ENCODE assay signal across 8 cellular contexts in the genomic region with DNA sequence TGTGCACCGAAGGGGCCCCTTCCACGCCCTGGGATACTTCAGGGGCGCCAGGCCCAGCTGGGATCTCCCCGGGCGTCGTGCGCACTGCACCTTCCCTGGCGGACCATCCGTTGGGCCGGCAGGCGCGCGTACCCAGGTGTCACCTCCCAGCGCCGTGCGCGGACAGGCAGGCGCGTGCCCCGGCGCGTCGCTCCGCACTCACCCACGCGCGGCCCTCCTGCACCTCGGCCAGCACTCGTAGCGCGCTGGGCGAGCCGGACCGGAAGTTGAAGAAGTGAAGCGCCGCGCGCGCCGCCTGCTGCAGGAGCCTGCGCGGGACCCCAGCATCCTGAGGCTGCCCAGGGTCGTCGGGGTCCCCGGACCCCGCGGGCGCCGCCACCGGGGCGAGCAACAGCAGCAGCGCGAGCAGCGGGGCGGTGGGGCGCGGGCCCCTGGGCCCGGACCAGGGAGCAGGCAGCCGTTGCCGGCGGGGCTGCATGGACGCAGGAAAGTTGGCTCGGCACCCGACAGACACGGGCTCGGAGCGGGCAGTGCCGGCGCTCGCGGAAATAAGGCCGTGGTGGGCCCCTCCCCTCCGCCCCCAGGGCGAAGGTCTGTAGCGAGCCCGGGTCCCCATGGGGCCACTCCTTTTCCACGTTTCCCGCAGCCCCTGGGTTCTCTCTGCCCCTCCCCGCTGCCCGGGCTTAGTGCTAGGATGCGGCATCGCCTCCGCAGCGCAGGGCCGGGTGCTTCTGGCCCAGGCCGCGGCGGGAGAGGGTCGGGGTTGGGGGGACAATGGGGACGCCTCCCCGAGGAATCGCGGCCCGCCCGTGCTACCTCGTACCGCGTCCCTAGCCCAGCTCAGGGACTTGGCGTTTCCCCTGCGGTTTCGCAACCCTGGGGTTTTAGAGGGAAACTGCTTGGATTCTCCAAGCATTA. TPM values are rescaled to one million over a fixed set of nuclear protein-coding genes. Genes with fewer than 3 reads are reported as not detected.
A peak's percentile ranks its signal among the peaks of the same experiment; 100 is the strongest.
DNase-seq lines count a peak whose midpoint lies in the region; ATAC-seq lines count a peak whose summit lies in the region.

RARRES1 (minus strand) TSS at position 520 of the 918 bp plus-strand sequence; CDS start at position 478, 42 bp downstream.

- H3K4me2 ChIP-seq in mesenchymal stem cell (ENCODE audit: low read length, poor library complexity, severe bottlenecking) = peak within 1 kb of the TSS; percentile 97

- DNase-seq in CD8-positive, alpha-beta memory T cell = peak in 3 of 5 donors; percentile 5 to 50 (median 21)
- peak; percentile 62 for DNase-seq in activated CD4-positive, alpha-beta T cell treated with anti-CD3 and anti-CD28 coated beads for 48 hours
- peak; percentile 75 for DNase-seq in mesenchymal stem cell
- DNase-seq in NCI-H1694 (lab: John Stamatoyannopoulos, UW) = no peak

- H3K4me3 Mint-ChIP-seq in CD8-positive, alpha-beta memory T cell = peak within 1 kb of the TSS; percentile 25 to 77 (median 66)
- H3K4me3 Mint-ChIP-seq in stimulated activated memory B cell treated with anti-CD40 and anti-IgM and Interleukin-4, amounts not matched to agents 10 μg/mL and 1 μg/mL and 100 μg/mL, for 72 hours = peak within 1 kb of the TSS; percentile 73

- H3K9ac ChIP-seq in endocrine pancreas (ENCODE audit: control insufficient read depth, insufficient read depth, low read length) (peak within 1 kb of the TSS; percentile 76), mesenchymal stem cell (ENCODE audit: low read length) (peak within 1 kb of the TSS; percentile 79)

- peaks cover 0 to 5% (median 2%) of the 10 kb centered on the region in 5 donors for H3K9me3 Mint-ChIP-seq in CD8-positive, alpha-beta memory T cell
- peaks cover 6% of the 10 kb centered on the region for H3K9me3 Mint-ChIP-seq in stimulated activated memory B cell treated with anti-CD40 and anti-IgM and Interleukin-4, amounts not matched to agents 10 μg/mL and 1 μg/mL and 100 μg/mL, for 72 hours

- H3K27me3 ChIP-seq in CD8-positive, alpha-beta memory T cell (ENCODE audit: insufficient read depth, low read length, poor library complexity, severe bottlenecking) = no peaks in the 10 kb centered on the region
- no peaks in the 10 kb centered on the region for H3K27me3 ChIP-seq in endocrine pancreas (ENCODE audit: control insufficient read depth, insufficient read depth, low read length)
- peaks cover 0 to 3% of the 10 kb centered on the region in 2 experiments for H3K27me3 ChIP-seq in mesenchymal stem cell (ENCODE audit: control insufficient read depth in 1 of 2, insufficient read depth in 1 of 2, low read length in 2 of 2)

- POLR2A ChIA-PET in CD8-positive, alpha-beta memory T cell (lab: Charles Lee) = no interaction called here

- peak within 1 kb of the TSS in 1 of 2 experiments; percentile 78 for H3K23ac ChIP-seq in mesenchymal stem cell (ENCODE audit: low read length in 2 of 2)

- 3% methylated on average over 89 of the region's 101 CpGs for WGBS in mesenchymal stem cell

- peak within 1 kb of the TSS; percentile 86 to 96 for H3K18ac ChIP-seq in mesenchymal stem cell (ENCODE audit: low read depth in 1 of 2, low read length in 2 of 2)

- peaks cover 14 to 23% (median 19%) of the 10 kb centered on the region in 3 donors for H3K4me1 Mint-ChIP-seq in CD8-positive, alpha-beta memory T cell
- H3K4me1 Mint-ChIP-seq in stimulated activated memory B cell treated with anti-CD40 and anti-IgM and Interleukin-4, amounts not matched to agents 10 μg/mL and 1 μg/mL and 100 μg/mL, for 72 hours = peaks cover 16% of the 10 kb centered on the region

- H2BK12ac ChIP-seq in mesenchymal stem cell (ENCODE audit: low read length in 2 of 2) = peak within 1 kb of the TSS; percentile 1 to 52

- peaks cover 6% of the 10 kb centered on the region for H3K9me3 ChIP-seq in CD8-positive, alpha-beta memory T cell (ENCODE audit: low read length)
- no peaks in the 10 kb centered on the region for H3K9me3 ChIP-seq in endocrine pancreas (ENCODE audit: control insufficient read depth, low read length)
- H3K9me3 ChIP-seq in mesenchymal stem cell (ENCODE audit: control insufficient read depth, low read length) = peaks cover 12% of the 10 kb centered on the region

- H2BK15ac ChIP-seq in mesenchymal stem cell (ENCODE audit: low read depth, poor library complexity, severe bottlenecking) = peak within 1 kb of the TSS; percentile 62

- peak within 1 kb of the TSS; percentile 20 for H3K4me3 ChIP-seq in CD8-positive, alpha-beta memory T cell (ENCODE audit: low read length)
- H3K4me3 ChIP-seq in endocrine pancreas (ENCODE audit: control insufficient read depth, insufficient read depth, low read length) = no peak within 1 kb of the TSS
- peak within 1 kb of the TSS; percentile 73 to 81 for H3K4me3 ChIP-seq in mesenchymal stem cell (ENCODE audit: insufficient read depth in 1 of 2, low read depth in 1 of 2, low read length in 2 of 2)

- H3K27ac ChIP-seq in CD8-positive, alpha-beta memory T cell (ENCODE audit: low read depth, low read length) = no peak within 1 kb of the TSS
- no peak within 1 kb of the TSS for H3K27ac ChIP-seq in mesenchymal stem cell (ENCODE audit: low read length, poor library complexity, severe bottlenecking)

- H2BK120ac ChIP-seq in mesenchymal stem cell (ENCODE audit: low read depth, low read length) = no peak within 1 kb of the TSS

- peak within 1 kb of the TSS; percentile 73 for H2AFZ ChIP-seq in mesenchymal stem cell (ENCODE audit: low read depth, low read length)

- H4K8ac ChIP-seq in mesenchymal stem cell (ENCODE audit: low read length) = peak within 1 kb of the TSS; percentile 90

- no peak within 1 kb of the TSS for H2AK5ac ChIP-seq in mesenchymal stem cell (ENCODE audit: low read length, severe bottlenecking)

- ATAC-seq in GM19452 (IDR thresholded peaks at IDR 0.05; ENCODE audit: unreplicated experiment) (peak; percentile 79), HG03460 (IDR thresholded peaks at IDR 0.05; ENCODE audit: unreplicated experiment) (peak; percentile 71)
- ATAC-seq in stimulated activated memory B cell treated with anti-CD40 and anti-IgM and Interleukin-4, amounts not matched to agents 10 μg/mL and 1 μg/mL and 100 μg/mL, for 72 hours = peak; percentile 78

- CTCF ChIA-PET in CD8-positive, alpha-beta memory T cell (lab: Charles Lee) = no interaction called here

- peaks cover 0 to 6% (median 2%) of the 10 kb centered on the region in 3 donors for H3K36me3 Mint-ChIP-seq in CD8-positive, alpha-beta memory T cell
- H3K36me3 Mint-ChIP-seq in stimulated activated memory B cell treated with anti-CD40 and anti-IgM and Interleukin-4, amounts not matched to agents 10 μg/mL and 1 μg/mL and 100 μg/mL, for 72 hours = peaks cover 17% of the 10 kb centered on the region

- H3K79me1 ChIP-seq in mesenchymal stem cell (replicated peaks; ENCODE audit: low read length, poor library complexity, severe bottlenecking) = peaks cover 4% of the 10 kb centered on the region

- no peak within 1 kb of the TSS for H2BK5ac ChIP-seq in mesenchymal stem cell (ENCODE audit: low read depth, low read length, poor library complexity, severe bottlenecking)

- peak within 1 kb of the TSS; percentile 16 to 90 for H3K14ac ChIP-seq in mesenchymal stem cell (ENCODE audit: low read length in 2 of 2)

- H4K91ac ChIP-seq in mesenchymal stem cell (ENCODE audit: low read length) = peak within 1 kb of the TSS; percentile 97

- no peaks in the 10 kb centered on the region for H3K36me3 ChIP-seq in CD8-positive, alpha-beta memory T cell (ENCODE audit: insufficient read depth, low read length)
- no peaks in the 10 kb centered on the region for H3K36me3 ChIP-seq in endocrine pancreas (ENCODE audit: control insufficient read depth, insufficient read depth, low read length)
- peaks cover 3 to 4% of the 10 kb centered on the region in 2 experiments for H3K36me3 ChIP-seq in mesenchymal stem cell (ENCODE audit: control insufficient read depth in 1 of 2, insufficient read depth in 2 of 2, low read depth in 1 of 2, low read length in 2 of 2)

- H3K27me3 Mint-ChIP-seq in CD8-positive, alpha-beta memory T cell = peaks cover 3 to 5% of the 10 kb centered on the region in 2 donors
- no peaks in the 10 kb centered on the region for H3K27me3 Mint-ChIP-seq in stimulated activated memory B cell treated with anti-CD40 and anti-IgM and Interleukin-4, amounts not matched to agents 10 μg/mL and 1 μg/mL and 100 μg/mL, for 72 hours

- no peak within 1 kb of the TSS for H3K27ac Mint-ChIP-seq in CD8-positive, alpha-beta memory T cell
- H3K27ac Mint-ChIP-seq in stimulated activated memory B cell treated with anti-CD40 and anti-IgM and Interleukin-4, amounts not matched to agents 10 μg/mL and 1 μg/mL and 100 μg/mL, for 72 hours = no peak within 1 kb of the TSS

- peaks cover 5% of the 10 kb centered on the region for H3K4me1 ChIP-seq in CD8-positive, alpha-beta memory T cell (ENCODE audit: insufficient read depth, low read length)
- H3K4me1 ChIP-seq in endocrine pancreas (ENCODE audit: control insufficient read depth, insufficient read depth, low read length) = no peaks in the 10 kb centered on the region
- H3K4me1 ChIP-seq in mesenchymal stem cell (ENCODE audit: control insufficient read depth, insufficient read depth, low read depth, low read length) = peaks cover 12% of the 10 kb centered on the region

- H3K4ac ChIP-seq in mesenchymal stem cell (ENCODE audit: low read depth in 1 of 2, low read length in 2 of 2) = peak within 1 kb of the TSS; percentile 69 to 71

RNA-seq across cellular contexts. Expression of gene RARRES1, which starts in this region (rescaled TPM):
- not detected for total RNA-seq in CD8-positive, alpha-beta memory T cell
- not detected for polyA plus RNA-seq in CD8-positive, alpha-beta memory T cell
- polyA plus RNA-seq in mesenchymal stem cell (2013, experiment 1 of 2) = 1.3 TPM
- 0.63 TPM for polyA plus RNA-seq in mesenchymal stem cell (2013, experiment 2 of 2)

Comparison
In these comparisons a context has a peak if more than half of its experiments do, and no peak if none do; other contexts are left out.
1. Peak in DNase-seq and H3K4me3 ChIP-seq in CD8-positive, alpha-beta memory T cell; RNA of the gene not detected or under 1 TPM.